8 cellular contexts compared by ENCODE assay signal in genomic region chr2:11759182-11759975, GRCh38. TPM values are rescaled to one million over a fixed set of nuclear protein-coding genes. Genes with fewer than 3 reads are reported as not detected.
DNase-seq lines count a peak whose midpoint lies in the region; ATAC-seq and TF ChIP-seq lines count a peak whose summit lies in the region.
"Not testable (repeated sequence)": the region's sequence is repeated elsewhere in the genome, so short reads cannot be mapped to it uniquely, and the experiment has no call there.

No MANE protein-coding gene starts in this region.

- not testable (repeated sequence) for DNase-seq in T-cell; activated CD4-positive, alpha-beta T cell treated with anti-CD3 and anti-CD28 coated beads, Interleukin-2, amount 10 ng/mL, durations not matched to agents 24 days and 14 days; activated T-cell treated with anti-CD3 and anti-CD28 coated beads, Interleukin-2, amount 50 U/mL, for 24 hours; central memory CD8-positive, alpha-beta T cell (ENCODE audit: low spot score in 2 of 2); naive thymus-derived CD8-positive, alpha-beta T cell

- H3K36me3 Mint-ChIP-seq in T-cell = peaks cover 31% of the 10 kb centered on the region
- H3K36me3 Mint-ChIP-seq in activated CD4-positive, alpha-beta T cell treated with anti-CD3 and anti-CD28 coated beads, Interleukin-2, amount 10 ng/mL, durations not matched to agents 24 days and 14 days (ENCODE audit: low read depth) = peaks cover 40% of the 10 kb centered on the region
- H3K36me3 Mint-ChIP-seq in activated T-cell treated with anti-CD3 and anti-CD28 coated beads, Interleukin-2, amount 50 U/mL, for 24 hours (ENCODE audit: low read depth) = peaks cover 49% of the 10 kb centered on the region
- peaks cover 12% of the 10 kb centered on the region for H3K36me3 Mint-ChIP-seq in activated naive CD4-positive, alpha-beta T cell treated with anti-CD3 and anti-CD28 coated beads, Interleukin-2, amount 50 U/mL, for 24 hours
- not testable (repeated sequence) for H3K36me3 Mint-ChIP-seq in central memory CD8-positive, alpha-beta T cell (ENCODE audit: insufficient read depth)
- peaks cover 0 to 25% (median 9%) of the 10 kb centered on the region in 3 donors for H3K36me3 Mint-ChIP-seq in naive thymus-derived CD8-positive, alpha-beta T cell
- peaks cover 33% of the 10 kb centered on the region for H3K36me3 Mint-ChIP-seq in stimulated activated memory B cell treated with anti-CD40 and anti-IgM and Interleukin-4, amounts not matched to agents 10 μg/mL and 1 μg/mL and 100 μg/mL, for 72 hours

- peak overlapping the region; percentile 74 to 89 for H3K27ac Mint-ChIP-seq in T-cell
- peak overlapping the region; percentile 26 for H3K27ac Mint-ChIP-seq in activated CD4-positive, alpha-beta T cell treated with anti-CD3 and anti-CD28 coated beads, Interleukin-2, amount 10 ng/mL, durations not matched to agents 24 days and 14 days
- H3K27ac Mint-ChIP-seq in activated T-cell treated with anti-CD3 and anti-CD28 coated beads, Interleukin-2, amount 50 U/mL, for 24 hours = peak overlapping the region; percentile 87
- peak overlapping the region; percentile 88 for H3K27ac Mint-ChIP-seq in activated naive CD4-positive, alpha-beta T cell treated with anti-CD3 and anti-CD28 coated beads, Interleukin-2, amount 50 U/mL, for 24 hours
- H3K27ac Mint-ChIP-seq in central memory CD8-positive, alpha-beta T cell (ENCODE audit: low read depth) = peak overlapping the region; percentile 77
- H3K27ac Mint-ChIP-seq in naive thymus-derived CD8-positive, alpha-beta T cell = peak overlapping the region in 6 of 10 donors; percentile 41 to 96 (median 68)
- peak overlapping the region; percentile 75 for H3K27ac Mint-ChIP-seq in stimulated activated memory B cell treated with anti-CD40 and anti-IgM and Interleukin-4, amounts not matched to agents 10 μg/mL and 1 μg/mL and 100 μg/mL, for 72 hours

- peaks cover 74 to 80% (median 79%) of the 10 kb centered on the region in 3 donors for H3K4me1 Mint-ChIP-seq in T-cell
- peaks cover 56% of the 10 kb centered on the region for H3K4me1 Mint-ChIP-seq in activated CD4-positive, alpha-beta T cell treated with anti-CD3 and anti-CD28 coated beads, Interleukin-2, amount 10 ng/mL, durations not matched to agents 24 days and 14 days
- H3K4me1 Mint-ChIP-seq in activated T-cell treated with anti-CD3 and anti-CD28 coated beads, Interleukin-2, amount 50 U/mL, for 24 hours (ENCODE audit: low read depth) = peaks cover 75% of the 10 kb centered on the region
- H3K4me1 Mint-ChIP-seq in activated naive CD4-positive, alpha-beta T cell treated with anti-CD3 and anti-CD28 coated beads, Interleukin-2, amount 50 U/mL, for 24 hours = peaks cover 84% of the 10 kb centered on the region
- peaks cover 74% of the 10 kb centered on the region for H3K4me1 Mint-ChIP-seq in central memory CD8-positive, alpha-beta T cell
- H3K4me1 Mint-ChIP-seq in naive thymus-derived CD8-positive, alpha-beta T cell = peaks cover 48 to 81% (median 71%) of the 10 kb centered on the region in 4 donors
- peaks cover 59% of the 10 kb centered on the region for H3K4me1 Mint-ChIP-seq in stimulated activated memory B cell treated with anti-CD40 and anti-IgM and Interleukin-4, amounts not matched to agents 10 μg/mL and 1 μg/mL and 100 μg/mL, for 72 hours

- intact Hi-C loops in activated CD4-positive, alpha-beta T cell treated with anti-CD3 and anti-CD28 coated beads, Interleukin-2, amount 10 ng/mL, durations not matched to agents 24 days and 14 days (cut with micrococcal nuclease) = loop anchor here (10.0 kb wide), 1 partner anchor 535 kb away; no protein-coding TSS in a partner anchor

- not testable (repeated sequence) for H3K27me3 Mint-ChIP-seq in T-cell; activated CD4-positive, alpha-beta T cell treated with anti-CD3 and anti-CD28 coated beads, Interleukin-2, amount 10 ng/mL, durations not matched to agents 24 days and 14 days; activated T-cell treated with anti-CD3 and anti-CD28 coated beads, Interleukin-2, amount 50 U/mL, for 24 hours; activated naive CD4-positive, alpha-beta T cell treated with anti-CD3 and anti-CD28 coated beads, Interleukin-2, amount 50 U/mL, for 24 hours; central memory CD8-positive, alpha-beta T cell; naive thymus-derived CD8-positive, alpha-beta T cell; stimulated activated memory B cell treated with anti-CD40 and anti-IgM and Interleukin-4, amounts not matched to agents 10 μg/mL and 1 μg/mL and 100 μg/mL, for 72 hours

- H3K9me3 Mint-ChIP-seq in T-cell; activated CD4-positive, alpha-beta T cell treated with anti-CD3 and anti-CD28 coated beads, Interleukin-2, amount 10 ng/mL, durations not matched to agents 24 days and 14 days; activated T-cell treated with anti-CD3 and anti-CD28 coated beads, Interleukin-2, amount 50 U/mL, for 24 hours; activated naive CD4-positive, alpha-beta T cell treated with anti-CD3 and anti-CD28 coated beads, Interleukin-2, amount 50 U/mL, for 24 hours; central memory CD8-positive, alpha-beta T cell; naive thymus-derived CD8-positive, alpha-beta T cell; stimulated activated memory B cell treated with anti-CD40 and anti-IgM and Interleukin-4, amounts not matched to agents 10 μg/mL and 1 μg/mL and 100 μg/mL, for 72 hours: not testable (repeated sequence)

- POLR2A ChIA-PET in T-cell (lab: Charles Lee) = interaction anchor here in 1 of 2 donors (0.8 kb wide), 1 partner anchor 12 kb away, joined by 3 read pairs; no protein-coding TSS in a partner anchor
- POLR2A ChIA-PET in naive thymus-derived CD8-positive, alpha-beta T cell (lab: Charles Lee) = not testable (repeated sequence)

- peak overlapping the region; percentile 17; the same call in 1 of the 2 replicates for H3K27ac ChIP-seq in 22Rv1

- not testable (repeated sequence) for TF ChIP-seq CTCF in 22Rv1 (IDR thresholded peaks at IDR 0.05)

- CTCF ChIA-PET in T-cell (lab: Charles Lee) = interaction anchor here (0.6 to 2.9 kb wide), 5 partner anchors 9 to 309 kb away, joined by 3 to 13 read pairs (median 4); no protein-coding TSS in a partner anchor

- not testable (repeated sequence) for ATAC-seq in T-cell (replicated peaks in 1 of 4); central memory CD8-positive, alpha-beta T cell (replicated peaks; ENCODE audit: extremely low read depth, poor library complexity, severe bottlenecking); naive thymus-derived CD8-positive, alpha-beta T cell; stimulated activated memory B cell treated with anti-CD40 and anti-IgM and Interleukin-4, amounts not matched to agents 10 μg/mL and 1 μg/mL and 100 μg/mL, for 72 hours

- peak overlapping the region in 1 of 3 donors; percentile 27 for H3K4me3 Mint-ChIP-seq in T-cell
- H3K4me3 Mint-ChIP-seq in activated CD4-positive, alpha-beta T cell treated with anti-CD3 and anti-CD28 coated beads, Interleukin-2, amount 10 ng/mL, durations not matched to agents 24 days and 14 days; activated T-cell treated with anti-CD3 and anti-CD28 coated beads, Interleukin-2, amount 50 U/mL, for 24 hours; activated naive CD4-positive, alpha-beta T cell treated with anti-CD3 and anti-CD28 coated beads, Interleukin-2, amount 50 U/mL, for 24 hours; central memory CD8-positive, alpha-beta T cell; stimulated activated memory B cell treated with anti-CD40 and anti-IgM and Interleukin-4, amounts not matched to agents 10 μg/mL and 1 μg/mL and 100 μg/mL, for 72 hours: not testable (repeated sequence)
- peak overlapping the region in 4 of 10 donors; percentile 3 to 52 (median 33) for H3K4me3 Mint-ChIP-seq in naive thymus-derived CD8-positive, alpha-beta T cell

RNA-seq across cellular contexts. Expression of gene LPIN1, which starts 12.9 kb away (rescaled TPM):
- total RNA-seq in T-cell = 100 to 1,000 TPM in 2 of 5 donors, 10 to 100 TPM in 3; 67.1 to 102 (median 88.0) TPM
- total RNA-seq in activated CD4-positive, alpha-beta T cell treated with anti-CD3 and anti-CD28 coated beads, Interleukin-2, amount 10 ng/mL, durations not matched to agents 24 days and 14 days = 46.3 and 52.3 TPM in 2 replicates
- total RNA-seq in naive thymus-derived CD8-positive, alpha-beta T cell = 10 to 100 TPM; 76.1 to 82.4 TPM
- polyA plus RNA-seq in naive thymus-derived CD8-positive, alpha-beta T cell = 10 to 100 TPM; 15.7 to 27.5 (median 19.9) TPM

Comparison
In these comparisons a context has a peak if more than half of its experiments do, and no peak if none do; other contexts are left out.
1. H3K27ac Mint-ChIP-seq: peak in every context shown above with its lines; median percentile 88 in activated naive CD4-positive, alpha-beta T cell treated with anti-CD3 and anti-CD28 coated beads, Interleukin-2, amount 50 U/mL, for 24 hours; 87 in activated T-cell treated with anti-CD3 and anti-CD28 coated beads, Interleukin-2, amount 50 U/mL, for 24 hours; 82 in T-cell; 77 in central memory CD8-positive, alpha-beta T cell; 75 in stimulated activated memory B cell treated with anti-CD40 and anti-IgM and Interleukin-4, amounts not matched to agents 10 μg/mL and 1 μg/mL and 100 μg/mL, for 72 hours; 68 in naive thymus-derived CD8-positive, alpha-beta T cell; 26 in activated CD4-positive, alpha-beta T cell treated with anti-CD3 and anti-CD28 coated beads, Interleukin-2, amount 10 ng/mL, durations not matched to agents 24 days and 14 days.